Comparison of ENCODE assay signal across 7 cellular contexts in genomic region chr6:121430514-121431460, GRCh38.
DNase-seq lines count a peak whose midpoint lies in the region; ATAC-seq and TF ChIP-seq lines count a peak whose summit lies in the region.

No MANE protein-coding gene starts in this region.

- peak overlapping the region; percentile 12 for H3K9ac ChIP-seq in NT2/D1 (ENCODE audit: insufficient read length, low read depth)

- no peaks in the 10 kb centered on the region for H3K27me3 ChIP-seq in NT2/D1 (ENCODE audit: insufficient read depth, insufficient read length)

- TF ChIP-seq CTCF in GM13977 (IDR thresholded peaks at IDR 0.05; ENCODE audit: extremely low read depth, insufficient read depth, missing control alignments) = peak; percentile 54

- DNase-seq in GM13977 (ENCODE audit: low spot score) (no peak), NT2/D1 (ENCODE audit: low read depth, low spot score) (peak; percentile 54), fibroblast of gingiva (ENCODE audit: low read depth) (peak; percentile 28), pons (ENCODE audit: low spot score) (peak; percentile 69), NCI-H187 treated with DMSO at 0.1 percent for 48 hours (lab: John Stamatoyannopoulos, UW) (no peak)

- H3K4me1 ChIP-seq in NT2/D1 (ENCODE audit: insufficient read depth, insufficient read length) = no peaks in the 10 kb centered on the region

- no peaks in the 10 kb centered on the region for H3K36me3 ChIP-seq in NT2/D1 (ENCODE audit: insufficient read depth, insufficient read length, low read length)

- ATAC-seq in HG03460 (IDR thresholded peaks at IDR 0.05; ENCODE audit: unreplicated experiment) (no peak), HG03159 (IDR thresholded peaks at IDR 0.05; ENCODE audit: unreplicated experiment) (no peak)

- no peak overlapping the region for H3K4me3 ChIP-seq in NT2/D1 (ENCODE audit: insufficient read length, low read depth)

- no peaks in the 10 kb centered on the region for H3K9me3 ChIP-seq in NT2/D1 (ENCODE audit: insufficient read depth, low read length)

- in situ Hi-C loops in GM13977 (cut with MboI; ENCODE audit: low pct_unique_long_range_greater_than_20kb, low sequenced_read_pairs, unreplicated experiment) = no loop called here

Comparison
In these comparisons a context has a peak if more than half of its experiments do, and no peak if none do; other contexts are left out.
1. DNase-seq: peak in NT2/D1 (single experiment), fibroblast of gingiva (single experiment) and pons (single experiment); none in GM13977 (single experiment) and NCI-H187 treated with DMSO at 0.1 percent for 48 hours (single experiment).